Comparison of ENCODE assay signal across 16 cellular contexts in the genomic region with DNA sequence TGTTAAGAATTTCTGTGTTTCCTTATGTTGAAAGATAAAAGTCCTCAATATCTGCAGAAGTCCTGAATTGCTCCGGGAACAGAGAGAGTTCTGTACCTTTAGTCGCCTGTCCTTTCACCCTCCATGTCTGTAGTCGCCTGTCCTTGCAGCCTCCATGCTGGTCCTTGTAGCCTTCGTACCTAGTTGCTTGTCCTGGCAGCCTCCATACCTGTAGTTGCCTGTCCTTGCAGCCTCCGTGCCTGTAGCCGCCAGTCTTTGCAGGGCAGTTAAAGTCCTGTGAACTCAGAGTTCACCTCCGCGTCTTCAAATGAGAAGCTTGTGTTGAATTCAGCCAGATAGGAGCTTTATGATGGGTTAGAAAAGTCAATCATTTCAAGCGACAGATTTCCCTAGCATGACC. TPM values are rescaled to one million over a fixed set of nuclear protein-coding genes. Genes with fewer than 3 reads are reported as not detected.
DNase-seq lines count a peak whose midpoint lies in the region; ATAC-seq, FAIRE-seq and TF ChIP-seq lines count a peak whose summit lies in the region.
"Had no signal": no experiment of that assay in that cellular context is flagged by ENCODE, and none has a peak within 500 bp of the region (broad histone marks: within the 10 kb centered on the region; RNA-seq: fewer than 3 reads in every experiment).

No MANE protein-coding gene starts in this region.

- POLR2A ChIA-PET in T-cell (lab: Charles Lee) = no interaction called here

- FAIRE-seq in kidney (lab: Jason Lieb, UNC) = no peak

- 49 to 81% methylated on average over 9 of the region's 9 CpGs for WGBS in sigmoid colon, 2 donors

- peaks cover 7 to 72% (median 25%) of the 10 kb centered on the region in 3 donors for H3K27me3 ChIP-seq in sigmoid colon
- no peaks in the 10 kb centered on the region for H3K27me3 ChIP-seq in ascending aorta
- H3K27me3 ChIP-seq: BLaER1 had no signal

- H3K27ac ChIP-seq in kidney (ENCODE audit: low read depth in 2 of 2, low read length in 2 of 2) (no peak overlapping the region), sigmoid colon (no peak overlapping the region), ascending aorta (no peak overlapping the region)
- H3K27ac ChIP-seq: 22Rv1, BLaER1 had no signal

- peaks cover 19% of the 10 kb centered on the region for H3K27me3 Mint-ChIP-seq in activated CD4-positive, alpha-beta T cell treated with anti-CD3 and anti-CD28 coated beads, Interleukin-2, amount 10 ng/mL, durations not matched to agents 24 days and 14 days
- peaks cover 8 to 21% of the 10 kb centered on the region in 2 donors for H3K27me3 Mint-ChIP-seq in T-cell

- TF ChIP-seq CTCF in kidney (IDR thresholded peaks at IDR 0.05; ENCODE audit: borderline replicate concordance, extremely low read depth, insufficient read depth) (no peak), sigmoid colon (IDR thresholded peaks at IDR 0.05) (no peak), ascending aorta (IDR thresholded peaks at IDR 0.05) (no peak)

- H3K27ac Mint-ChIP-seq in activated CD4-positive, alpha-beta T cell treated with anti-CD3 and anti-CD28 coated beads, Interleukin-2, amount 10 ng/mL, durations not matched to agents 24 days and 14 days = no peak overlapping the region
- peak overlapping the region; percentile 11 to 36 for H3K27ac Mint-ChIP-seq in T-cell
- H3K27ac Mint-ChIP-seq: GM23338 had no signal

- intact Hi-C loops in activated CD4-positive, alpha-beta T cell treated with anti-CD3 and anti-CD28 coated beads, Interleukin-2, amount 10 ng/mL, durations not matched to agents 24 days and 14 days (cut with micrococcal nuclease) = no loop called here
- intact Hi-C loops in kidney (cut with DNase I) = no loop called here
- intact Hi-C loops in sigmoid colon (cut with DNase I) = no loop called here
- intact Hi-C loops in ascending aorta (cut with DNase I) = no loop called here

- H3K36me3 ChIP-seq in kidney (ENCODE audit: control insufficient read depth in 1 of 2, insufficient read depth in 2 of 2, low read length in 2 of 2) (no peaks in the 10 kb centered on the region), sigmoid colon (no peaks in the 10 kb centered on the region), ascending aorta (no peaks in the 10 kb centered on the region)
- H3K36me3 ChIP-seq: BLaER1 had no signal

- H3K4me1 Mint-ChIP-seq in activated CD4-positive, alpha-beta T cell treated with anti-CD3 and anti-CD28 coated beads, Interleukin-2, amount 10 ng/mL, durations not matched to agents 24 days and 14 days = peaks cover 25% of the 10 kb centered on the region
- peaks cover 37 to 45% (median 37%) of the 10 kb centered on the region in 3 donors for H3K4me1 Mint-ChIP-seq in T-cell

- H3K4me1 ChIP-seq in kidney (ENCODE audit: control insufficient read depth in 1 of 2, insufficient read depth in 1 of 2, low read depth in 1 of 2, low read length in 2 of 2) (no peaks in the 10 kb centered on the region), sigmoid colon (peaks cover 0 to 6% (median 2%) of the 10 kb centered on the region in 4 donors), ascending aorta (no peaks in the 10 kb centered on the region)

- no peak overlapping the region for H3K9ac ChIP-seq in kidney (ENCODE audit: low read length in 2 of 2)
- H3K9ac ChIP-seq: BLaER1 had no signal

- H3K9me3 ChIP-seq in kidney (ENCODE audit: control insufficient read depth in 1 of 2, low read length in 2 of 2) (peaks cover 0 to 6% of the 10 kb centered on the region in 2 donors), sigmoid colon (no peaks in the 10 kb centered on the region), ascending aorta (no peaks in the 10 kb centered on the region)

- peaks cover 11% of the 10 kb centered on the region for H3K36me3 Mint-ChIP-seq in activated CD4-positive, alpha-beta T cell treated with anti-CD3 and anti-CD28 coated beads, Interleukin-2, amount 10 ng/mL, durations not matched to agents 24 days and 14 days (ENCODE audit: low read depth)
- H3K36me3 Mint-ChIP-seq in T-cell = no peaks in the 10 kb centered on the region

- H3K9me3 Mint-ChIP-seq in activated CD4-positive, alpha-beta T cell treated with anti-CD3 and anti-CD28 coated beads, Interleukin-2, amount 10 ng/mL, durations not matched to agents 24 days and 14 days = peaks cover 3% of the 10 kb centered on the region
- no peaks in the 10 kb centered on the region for H3K9me3 Mint-ChIP-seq in T-cell

- CTCF ChIA-PET in T-cell (lab: Charles Lee) = no interaction called here

- ATAC-seq in T-cell (replicated peaks in 1 of 4) = no peak
- ATAC-seq: GM23338 had no signal

- H3K4me3 Mint-ChIP-seq in activated CD4-positive, alpha-beta T cell treated with anti-CD3 and anti-CD28 coated beads, Interleukin-2, amount 10 ng/mL, durations not matched to agents 24 days and 14 days = no peak overlapping the region
- H3K4me3 Mint-ChIP-seq in T-cell = no peak overlapping the region
- H3K4me3 Mint-ChIP-seq: GM23338 had no signal

- peak; percentile 51 for DNase-seq in activated CD4-positive, alpha-beta T cell treated with anti-CD3 and anti-CD28 coated beads, Interleukin-2, amount 10 ng/mL, durations not matched to agents 24 days and 14 days
- DNase-seq in activated CD4-positive, alpha-beta T cell treated with anti-CD3 and anti-CD28 coated beads, Interleukin-2, amount 50 U/mL, for 1 hour = no peak
- DNase-seq in T-cell (no peak), kidney (peak; percentile 14), sigmoid colon (peak; percentile 28), ascending aorta (ENCODE audit: low spot score in 2 of 2) (no peak), dedifferentiated amniotic fluid mesenchymal stem cell (ENCODE audit: extremely low spot score) (no peak), NCI-H2196 (lab: John Stamatoyannopoulos, UW; ENCODE audit: unreplicated experiment) (no peak)
- DNase-seq: AML-193, DMS 273 treated with DMSO at 0.1 percent for 48 hours, H7 had no signal

- no peak for TF ChIP-seq EP300 in sigmoid colon (IDR thresholded peaks at IDR 0.05)

- no peak for TF ChIP-seq POLR2A in sigmoid colon (IDR thresholded peaks at IDR 0.05)

- H3K4me3 ChIP-seq in kidney (ENCODE audit: low read length in 2 of 2) (no peak overlapping the region), sigmoid colon (no peak overlapping the region), ascending aorta (no peak overlapping the region)
- H3K4me3 ChIP-seq: BLaER1, GM23338 had no signal

RNA-seq across cellular contexts. Expression of a gene that starts 19.5 kb away (rescaled TPM):
- total RNA-seq in activated CD4-positive, alpha-beta T cell treated with anti-CD3 and anti-CD28 coated beads, Interleukin-2, amount 10 ng/mL, durations not matched to agents 24 days and 14 days = 44.3 and 45.9 TPM in 2 replicates
- total RNA-seq in T-cell (1 to 10 TPM; 1.4 to 4.3 (median 3.9) TPM), kidney (11.9 TPM), sigmoid colon (1 to 10 TPM in 2 of 4 donors, under 1 TPM in 2; 0.66 to 3.8 (median 1.8) TPM), ascending aorta (3.6 TPM)
- polyA plus RNA-seq in kidney (ENCODE audit: insufficient read depth, low read depth, low replicate concordance) (0.37 TPM), sigmoid colon (1 to 10 TPM in 2 of 3 donors, under 1 TPM in 1; 0.60 to 7.6 (median 1.8) TPM)
- total RNA-seq: A673, GM23338 had no signal
- polyA plus RNA-seq: GM23338 had no signal

RNA-seq across cellular contexts. Expression of a gene that starts 57.7 kb away (rescaled TPM):
- total RNA-seq in activated CD4-positive, alpha-beta T cell treated with anti-CD3 and anti-CD28 coated beads, Interleukin-2, amount 10 ng/mL, durations not matched to agents 24 days and 14 days = not detected in 2 replicates
- total RNA-seq in T-cell (under 1 TPM in 3 of 5 donors, not detected in 2; 0.22 to 0.70 (median 0.23) TPM), kidney (0.13 TPM), sigmoid colon (not detected), ascending aorta (not detected)
- polyA plus RNA-seq in kidney (ENCODE audit: insufficient read depth, low read depth, low replicate concordance) (not detected), sigmoid colon (under 1 TPM in 1 of 3 donors, not detected in 2; 0.22 TPM)
- total RNA-seq: A673, GM23338, H7, HT-29 had no signal
- polyA plus RNA-seq: GM23338 had no signal

Comparison
In these comparisons a context has a peak if more than half of its experiments do, and no peak if none do; other contexts are left out.
1. DNase-seq: peak in activated CD4-positive, alpha-beta T cell treated with anti-CD3 and anti-CD28 coated beads, Interleukin-2, amount 10 ng/mL, durations not matched to agents 24 days and 14 days (single experiment), kidney (single experiment) and sigmoid colon (single experiment); none in activated CD4-positive, alpha-beta T cell treated with anti-CD3 and anti-CD28 coated beads, Interleukin-2, amount 50 U/mL, for 1 hour (single experiment), T-cell (0 of 34), ascending aorta (0 of 2), dedifferentiated amniotic fluid mesenchymal stem cell (single experiment) and NCI-H2196 (single experiment).